Comparison of ENCODE assay signal across 1 cellular context in genomic region chr6:10559492-10560150, GRCh38.
TF ChIP-seq lines count a peak whose summit lies in the region.

No MANE protein-coding gene starts in this region.

TF ChIP-seq in H1, 55 proteins besides CTCF, POLR2A, EP300 and RAD21:
- TF ChIP-seq JUND (IDR thresholded peaks at IDR 0.05; ENCODE audit: low read length) (no peak), EZH2 (IDR thresholded peaks at IDR 0.05; ENCODE audit: low read depth, low read length, severe bottlenecking) (no peak), KDM1A (IDR thresholded peaks at IDR 0.05; ENCODE audit: borderline replicate concordance, low read length) (no peak), HDAC2 (IDR thresholded peaks at IDR 0.05; ENCODE audit: borderline replicate concordance in 1 of 2, low read depth in 2 of 2, low read length in 2 of 2) (no peak), SIX5 (IDR thresholded peaks at IDR 0.05; ENCODE audit: low read depth, low read length) (no peak), SAP30 (IDR thresholded peaks at IDR 0.05; ENCODE audit: insufficient read depth, insufficient replicate concordance, low read length) (no peak), YY1 (IDR thresholded peaks at IDR 0.05; ENCODE audit: low read depth, low read length) (no peak), GTF2F1 (IDR thresholded peaks at IDR 0.05; ENCODE audit: borderline replicate concordance, low read depth, low read length) (no peak), MAFK (IDR thresholded peaks at IDR 0.05; ENCODE audit: low read depth, low read length) (no peak), SRF (IDR thresholded peaks at IDR 0.05; ENCODE audit: low read depth, low read length) (no peak), GABPA (IDR thresholded peaks at IDR 0.05; ENCODE audit: borderline replicate concordance, insufficient read depth, low read length) (no peak), RNF2 (IDR thresholded peaks at IDR 0.05; ENCODE audit: borderline replicate concordance, low read depth, low read length, missing control alignments, poor library complexity, severe bottlenecking) (no peak), CHD7 (IDR thresholded peaks at IDR 0.05; ENCODE audit: insufficient replicate concordance, low read length) (no peak), CREB1 (IDR thresholded peaks at IDR 0.05) (no peak), POLR2AphosphoS5 (IDR thresholded peaks at IDR 0.05; ENCODE audit: low read depth, low read length) (no peak), KDM4A (IDR thresholded peaks at IDR 0.05; ENCODE audit: low read depth, low read length, severe bottlenecking) (no peak), CEBPB (IDR thresholded peaks at IDR 0.05; ENCODE audit: low read depth, low read length) (no peak)
